In genomic region chr2:189406612-189407011, GRCh38 we compare ENCODE assay signal across 18 cellular contexts. TPM values are rescaled to one million over a fixed set of nuclear protein-coding genes. Genes with fewer than 3 reads are reported as not detected.
DNase-seq lines count a peak whose midpoint lies in the region; ATAC-seq, FAIRE-seq and TF ChIP-seq lines count a peak whose summit lies in the region.
"Had no signal": no experiment of that assay in that cellular context is flagged by ENCODE, and none has a peak within 500 bp of the region (broad histone marks: within the 10 kb centered on the region; RNA-seq: fewer than 3 reads in every experiment).

No MANE protein-coding gene starts in this region.

- H3K4me1 ChIP-seq in rectal smooth muscle tissue (ENCODE audit: control insufficient read depth, insufficient read depth, low read length) = peaks cover 12% of the 10 kb centered on the region

- no peaks in the 10 kb centered on the region for H3K27me3 ChIP-seq in rectal smooth muscle tissue (ENCODE audit: control insufficient read depth, insufficient read depth, low read length)
- H3K27me3 ChIP-seq: body of pancreas, thyroid gland had no signal

- no peaks in the 10 kb centered on the region for H3K36me3 ChIP-seq in rectal smooth muscle tissue (ENCODE audit: control insufficient read depth, insufficient read depth, low read length)
- H3K36me3 ChIP-seq: thyroid gland had no signal

- DNase-seq in H54 (ENCODE audit: insufficient read length, low spot score) (no peak), fibroblast of villous mesenchyme (ENCODE audit: low read depth) (peak; percentile 60), NCI-H82 treated with DMSO at 0.1 percent for 48 hours (lab: John Stamatoyannopoulos, UW; ENCODE audit: unreplicated experiment) (no peak)
- DNase-seq: activated CD4-positive, alpha-beta T cell treated with anti-CD3 and anti-CD28 coated beads for 4 hours; activated naive CD8-positive, alpha-beta T cell treated with anti-CD3 and anti-CD28 coated beads, Interleukin-2, amount 10 ng/mL, durations not matched to agents 7 days and 5 days; body of pancreas; CD8-positive, alpha-beta memory T cell; DMS79 treated with DMSO at 0.1 percent for 48 hours; H9; natural killer cell; stimulated activated naive CD4-positive, alpha-beta T cell treated with Interleukin-2 at 50 U/mL for 16 hours; thyroid gland had no signal

- H3K27ac ChIP-seq in rectal smooth muscle tissue (ENCODE audit: low read depth, low read length) = peak overlapping the region; percentile 72
- H3K27ac ChIP-seq: body of pancreas had no signal

- ATAC-seq in HG02588 (IDR thresholded peaks at IDR 0.05; ENCODE audit: unreplicated experiment) (no peak), HG03159 (IDR thresholded peaks at IDR 0.05; ENCODE audit: unreplicated experiment) (no peak), GM21717 (IDR thresholded peaks at IDR 0.05; ENCODE audit: unreplicated experiment) (no peak)
- ATAC-seq: body of pancreas, natural killer cell had no signal

- no peak overlapping the region for H3K9ac ChIP-seq in rectal smooth muscle tissue (ENCODE audit: low read length)

- TF ChIP-seq POLR2A in H54 (IDR thresholded peaks at IDR 0.05; ENCODE audit: low read depth, low read length) = no peak

- TF ChIP-seq CTCF in fibroblast of villous mesenchyme (IDR thresholded peaks at IDR 0.05; ENCODE audit: insufficient read depth, low read depth, low read length) = no peak

- FAIRE-seq in H54 (lab: Jason Lieb, UNC) = peak; percentile 74
- FAIRE-seq in TTC549 (lab: Jason Lieb, UNC) = peak; percentile 96
- FAIRE-seq: GM12892 had no signal

- H3K4me3 ChIP-seq in fibroblast of villous mesenchyme (ENCODE audit: low read depth, low read length) (no peak overlapping the region), rectal smooth muscle tissue (ENCODE audit: low read length) (no peak overlapping the region)
- H3K4me3 ChIP-seq: body of pancreas, thyroid gland had no signal

RNA-seq across cellular contexts. Expression of gene WDR75, which starts 34.7 kb away (rescaled TPM):
- 34.5 and 47.5 TPM in 2 replicates for total RNA-seq in fibroblast of villous mesenchyme
